In the genomic region with DNA sequence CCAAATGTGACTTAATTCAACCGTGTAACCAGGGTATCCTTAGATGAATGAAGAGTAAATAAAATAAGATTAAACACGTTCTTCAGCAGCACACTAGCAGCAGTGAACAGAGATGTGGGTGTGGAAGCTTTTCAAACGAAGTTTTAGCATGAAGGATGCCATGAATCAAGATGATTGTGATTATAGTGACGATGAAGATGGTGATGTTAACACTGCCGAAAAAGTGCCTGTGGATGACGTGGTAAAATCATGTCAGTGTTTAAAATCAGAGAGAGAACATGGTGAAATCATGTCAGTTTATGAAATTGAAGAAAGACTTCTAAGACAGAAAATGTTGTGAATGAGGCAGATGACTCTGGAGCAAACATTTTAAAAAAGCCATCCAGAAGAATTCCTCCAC, we compare ENCODE assay signal across 25 cellular contexts. TPM values are rescaled to one million over a fixed set of nuclear protein-coding genes. Genes with fewer than 3 reads are reported as not detected.
DNase-seq lines count a peak whose midpoint lies in the region; ATAC-seq and TF ChIP-seq lines count a peak whose summit lies in the region.
"Had no signal": no experiment of that assay in that cellular context is flagged by ENCODE, and none has a peak within 500 bp of the region (broad histone marks: within the 10 kb centered on the region; RNA-seq: fewer than 3 reads in every experiment).

No MANE protein-coding gene starts in this region.

- H3K9me3 Mint-ChIP-seq in GM23338, result no peaks in the 10 kb centered on the region
- H3K9me3 Mint-ChIP-seq: activated CD4-positive, alpha-beta T cell treated with anti-CD3 and anti-CD28 coated beads, Interleukin-2, amount 10 ng/mL, durations not matched to agents 24 days and 14 days; activated naive CD8-positive, alpha-beta T cell treated with anti-CD3 and anti-CD28 coated beads for 36 hours; activated T-helper 17 cell treated with anti-CD3 and anti-CD28 coated beads, Interleukin-2, amount 50 U/mL, for 72 hours; CD4-positive, alpha-beta T cell; IgD-negative memory B cell; naive thymus-derived CD4-positive, alpha-beta T cell had no signal

- no peak overlapping the region for H2AFZ ChIP-seq in GM23338
- H2AFZ ChIP-seq in fibroblast of lung (ENCODE audit: low read length), result no peak overlapping the region

- no peak for ATAC-seq in GM23338
- ATAC-seq: activated T-helper 17 cell treated with anti-CD3 and anti-CD28 coated beads, Interleukin-2, amount 50 U/mL, for 72 hours; naive thymus-derived CD4-positive, alpha-beta T cell had no signal

- H3F3A ChIP-seq in GM23338 (replicated peaks; ENCODE audit: low read depth), result no peaks in the 10 kb centered on the region

- H3K36me3 ChIP-seq in GM23338 (ENCODE audit: insufficient read depth) (no peaks in the 10 kb centered on the region), adipocyte (ENCODE audit: control insufficient read depth, insufficient read depth, low read length, severe bottlenecking) (no peaks in the 10 kb centered on the region), fibroblast of lung (ENCODE audit: control insufficient read depth, insufficient read depth, low read length) (no peaks in the 10 kb centered on the region), skeletal muscle satellite cell (ENCODE audit: insufficient read depth, low read length) (no peaks in the 10 kb centered on the region)

- H3K9ac ChIP-seq in adipocyte (ENCODE audit: low read length) (peak overlapping the region; percentile 30), fibroblast of lung (ENCODE audit: insufficient read depth, low read length) (peak overlapping the region; percentile 1), skeletal muscle satellite cell (ENCODE audit: low read depth, low read length) (peak overlapping the region; percentile 65)

- H3K27me3 ChIP-seq in GM23338 (ENCODE audit: insufficient read depth) (no peaks in the 10 kb centered on the region), adipocyte (replicated peaks; ENCODE audit: control insufficient read depth, insufficient read depth, low read length) (no peaks in the 10 kb centered on the region), fibroblast of lung (ENCODE audit: control insufficient read depth, insufficient read depth, low read length) (no peaks in the 10 kb centered on the region), skeletal muscle satellite cell (ENCODE audit: control insufficient read depth, insufficient read depth, low read length) (no peaks in the 10 kb centered on the region)
- H3K27me3 ChIP-seq: body of pancreas, testis had no signal

- no peaks in the 10 kb centered on the region for H3K9me2 ChIP-seq in GM23338 (ENCODE audit: insufficient read depth)

- H3K79me2 ChIP-seq in GM23338 (replicated peaks; ENCODE audit: insufficient read depth) (peaks cover 99% of the 10 kb centered on the region), fibroblast of lung (ENCODE audit: control insufficient read depth, insufficient read depth, low read length) (peaks cover 82% of the 10 kb centered on the region)

- TF ChIP-seq CTCF in GM23338 (conservative IDR thresholded peaks at IDR 0.05; ENCODE audit: low read depth in 2 of 2) (no peak), fibroblast of lung (conservative IDR thresholded peaks at IDR 0.05 in 1 of 2, IDR thresholded peaks at IDR 0.05 in 1 of 2; ENCODE audit: low read depth in 1 of 2, low read length in 2 of 2) (no peak)

- DNase-seq in GM23338 (ENCODE audit: low spot score) (no peak), adipocyte (ENCODE audit: low read depth) (no peak), fibroblast of lung (ENCODE audit: low read depth in 2 of 2) (no peak), islet precursor cell (no peak), activated gamma-delta T cell (lab: John Stamatoyannopoulos, UW) (no peak)
- no peak for DNase-seq in activated T-cell treated with anti-CD3 and anti-CD28 coated beads, Interleukin-2, amount 50 U/mL, for 1 hour
- DNase-seq: activated CD4-positive, alpha-beta T cell treated with anti-CD3 and anti-CD28 coated beads, Interleukin-2, amount 10 ng/mL, durations not matched to agents 24 days and 14 days; activated naive CD8-positive, alpha-beta T cell treated with anti-CD3 and anti-CD28 coated beads for 36 hours; body of pancreas; CD4-positive, alpha-beta T cell; DMS 273 treated with DMSO at 0.1 percent for 48 hours; effector memory CD4-positive, alpha-beta T cell; left cardiac atrium; naive thymus-derived CD4-positive, alpha-beta T cell; NCI-H1105 treated with DMSO at 0.1 percent for 48 hours; NCI-H2029; NCI-H748 treated with DMSO at 0.1 percent for 48 hours; nucleus accumbens; retina; stimulated activated CD4-positive, alpha-beta T cell treated with anti-CD3 and anti-CD28 coated beads, Interleukin-4, amount 100 ng/mL, for 4 hours; stimulated activated naive CD4-positive, alpha-beta T cell; testis had no signal

- H3K9me3 ChIP-seq in adipocyte (ENCODE audit: control insufficient read depth, low read length) (no peaks in the 10 kb centered on the region), fibroblast of lung (ENCODE audit: control insufficient read depth, insufficient read depth, low read depth, low read length) (no peaks in the 10 kb centered on the region), skeletal muscle satellite cell (replicated peaks; ENCODE audit: low read length) (no peaks in the 10 kb centered on the region)
- H3K9me3 ChIP-seq: body of pancreas, testis had no signal

- no peak overlapping the region for H3K4me2 ChIP-seq in GM23338
- H3K4me2 ChIP-seq in fibroblast of lung (ENCODE audit: extremely low read depth, insufficient read depth, low read length), result peak overlapping the region; percentile 71
- peak overlapping the region; percentile 67 for H3K4me2 ChIP-seq in skeletal muscle satellite cell (ENCODE audit: low read length)

- H3K36me3 Mint-ChIP-seq in GM23338 (ENCODE audit: low read depth), result no peaks in the 10 kb centered on the region

- H3K4me3 ChIP-seq in GM23338 (no peak overlapping the region), adipocyte (ENCODE audit: low read length) (peak overlapping the region; percentile 35), fibroblast of lung (replicated peaks in 1 of 4; ENCODE audit: control extremely low read depth in 1 of 4, insufficient read depth in 1 of 4, low read depth in 3 of 4, low read length in 4 of 4) (no peak overlapping the region), skeletal muscle satellite cell (ENCODE audit: low read length) (peak overlapping the region; percentile 34)
- H3K4me3 ChIP-seq: body of pancreas, testis had no signal

- H3K4me1 Mint-ChIP-seq in GM23338, result peaks cover 27% of the 10 kb centered on the region

- no peaks in the 10 kb centered on the region for H3K27me3 Mint-ChIP-seq in GM23338 (ENCODE audit: insufficient read depth, low read depth, poor library complexity)
- H3K27me3 Mint-ChIP-seq: activated CD4-positive, alpha-beta T cell treated with anti-CD3 and anti-CD28 coated beads, Interleukin-2, amount 10 ng/mL, durations not matched to agents 24 days and 14 days; activated naive CD8-positive, alpha-beta T cell treated with anti-CD3 and anti-CD28 coated beads for 36 hours; activated T-helper 17 cell treated with anti-CD3 and anti-CD28 coated beads, Interleukin-2, amount 50 U/mL, for 72 hours; CD4-positive, alpha-beta T cell; IgD-negative memory B cell; naive thymus-derived CD4-positive, alpha-beta T cell had no signal

- no peaks in the 10 kb centered on the region for H3K4me1 ChIP-seq in GM23338 (ENCODE audit: insufficient read depth)
- peaks cover 13% of the 10 kb centered on the region for H3K4me1 ChIP-seq in adipocyte (ENCODE audit: control insufficient read depth, insufficient read depth, low read length)
- peaks cover 5% of the 10 kb centered on the region for H3K4me1 ChIP-seq in fibroblast of lung (ENCODE audit: control insufficient read depth, extremely low read depth, insufficient read depth, low read length)
- H3K4me1 ChIP-seq in skeletal muscle satellite cell (ENCODE audit: control insufficient read depth, insufficient read depth, low read length), result peaks cover 16% of the 10 kb centered on the region
- H3K4me1 ChIP-seq: testis had no signal

- H3K27ac ChIP-seq in GM23338 (ENCODE audit: low read depth) (no peak overlapping the region), fibroblast of lung (ENCODE audit: insufficient read depth, low read length) (peak overlapping the region; percentile 83)
- H3K27ac ChIP-seq: body of pancreas, testis had no signal

- peak overlapping the region; percentile 19; the same call in 1 of the 2 replicates for H3K27ac Mint-ChIP-seq in GM23338
- H3K27ac Mint-ChIP-seq: activated CD4-positive, alpha-beta T cell treated with anti-CD3 and anti-CD28 coated beads, Interleukin-2, amount 10 ng/mL, durations not matched to agents 24 days and 14 days; activated naive CD8-positive, alpha-beta T cell treated with anti-CD3 and anti-CD28 coated beads for 36 hours; activated T-helper 17 cell treated with anti-CD3 and anti-CD28 coated beads, Interleukin-2, amount 50 U/mL, for 72 hours; CD4-positive, alpha-beta T cell had no signal

- peaks cover 11% of the 10 kb centered on the region; the same call in 1 of the 2 replicates for H4K20me1 ChIP-seq in GM23338 (replicated peaks; ENCODE audit: insufficient read depth)
- no peaks in the 10 kb centered on the region for H4K20me1 ChIP-seq in fibroblast of lung (ENCODE audit: control insufficient read depth, extremely low read depth, insufficient read depth, low read length)

- H3K4me3 Mint-ChIP-seq in GM23338, result no peak overlapping the region
- H3K4me3 Mint-ChIP-seq: activated CD4-positive, alpha-beta T cell treated with anti-CD3 and anti-CD28 coated beads, Interleukin-2, amount 10 ng/mL, durations not matched to agents 24 days and 14 days; activated naive CD8-positive, alpha-beta T cell treated with anti-CD3 and anti-CD28 coated beads for 36 hours; activated T-helper 17 cell treated with anti-CD3 and anti-CD28 coated beads, Interleukin-2, amount 50 U/mL, for 72 hours; CD4-positive, alpha-beta T cell; IgD-negative memory B cell; naive thymus-derived CD4-positive, alpha-beta T cell had no signal

RNA-seq across cellular contexts. Expression of gene LCOR, which starts 19.2 kb away (rescaled TPM):
- 14.9 and 18.6 TPM in 2 replicates for total RNA-seq in GM23338 (2014; rRNA removed; shearing (Covaris generic))
- polyA plus RNA-seq in GM23338 (2016; fragmentation: Nextera tagmentation; extraction: Ambion mirVana) (6.5 and 6.9 TPM in 2 replicates), fibroblast of lung (15.0 and 15.2 TPM in 2 replicates)
- 10.3 and 15.7 TPM in 2 replicates for total RNA-seq in fibroblast of lung
- polyA plus RNA-seq in fibroblast of lung (2012), result 5.0 and 5.9 TPM in 2 replicates
- 12.1 and 20.6 TPM in 2 replicates for polyA minus RNA-seq in fibroblast of lung (ENCODE audit: low replicate concordance)
- total RNA-seq in skeletal muscle satellite cell (2012; rRNA removed), result 14.7 and 31.5 TPM in 2 replicates

Comparison
In these comparisons a context has a peak if more than half of its experiments do, and no peak if none do; other contexts are left out.
1. H3K4me3 ChIP-seq: peak in adipocyte (single experiment) and skeletal muscle satellite cell (single experiment); none in GM23338 (single experiment) and fibroblast of lung (0 of 4).
2. H3K9ac ChIP-seq: peak in every context shown above with its lines; median percentile 65 in skeletal muscle satellite cell; 30 in adipocyte; 1 in fibroblast of lung.